Comparison of ENCODE assay signal across 12 cellular contexts in the genomic region with DNA sequence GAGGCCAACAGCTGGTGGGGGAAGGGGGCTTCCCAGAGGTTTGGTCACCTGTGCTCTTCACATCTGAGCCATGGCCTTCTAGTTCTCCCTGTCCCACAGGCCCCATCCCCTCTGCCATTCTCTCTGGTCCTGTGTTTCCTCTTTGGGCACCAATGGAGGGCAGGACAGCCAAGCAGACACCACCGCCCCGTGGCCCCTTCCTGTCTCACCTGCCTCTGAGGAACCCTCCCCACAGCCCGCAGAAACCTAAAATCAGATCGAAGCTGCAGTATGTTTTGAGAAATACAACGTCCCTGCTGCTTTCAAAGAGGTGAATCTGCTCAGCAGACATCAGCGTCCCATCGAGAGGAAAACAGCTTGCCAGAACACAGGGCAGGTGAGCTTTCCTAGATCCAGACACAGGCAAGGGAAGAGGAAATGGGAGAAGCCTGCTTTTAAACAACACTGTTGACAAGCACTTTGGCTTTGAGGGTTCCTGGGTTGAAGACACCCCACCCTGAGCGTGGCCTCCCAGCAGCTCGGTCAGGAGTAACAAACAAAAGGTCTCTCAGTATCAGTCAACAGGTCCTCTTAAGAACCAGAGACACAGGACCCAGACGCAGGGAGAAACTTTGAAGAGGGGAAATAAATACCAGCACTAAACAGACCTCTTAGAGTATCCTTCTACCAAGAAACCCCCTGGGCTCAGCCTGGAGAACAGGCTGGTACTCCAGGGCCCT.
DNase-seq lines count a peak whose midpoint lies in the region; ATAC-seq and TF ChIP-seq lines count a peak whose summit lies in the region.
"Had no signal": no experiment of that assay in that cellular context is flagged by ENCODE, and none has a peak within 500 bp of the region (broad histone marks: within the 10 kb centered on the region; RNA-seq: fewer than 3 reads in every experiment).

No MANE protein-coding gene starts in this region.

- peak overlapping the region; percentile 8; the same call in 1 of the 2 replicates for H3K4me3 ChIP-seq in GM12864 (ENCODE audit: low read depth, low read length)
- no peak overlapping the region for H3K4me3 ChIP-seq in SU-DHL-6 (ENCODE audit: insufficient read depth, low read length, poor library complexity, severe bottlenecking)
- H3K4me3 ChIP-seq in adipocyte (ENCODE audit: low read length), result peak overlapping the region; percentile 95
- H3K4me3 ChIP-seq in neuron (ENCODE audit: low read length), result peak overlapping the region; percentile 92

- peak overlapping the region; percentile 69 for H3K4me2 ChIP-seq in SU-DHL-6 (ENCODE audit: low read depth, low read length, poor library complexity, severe bottlenecking)

- H3K9ac ChIP-seq in SU-DHL-6 (ENCODE audit: low read length), result no peak overlapping the region
- peak overlapping the region; percentile 94 for H3K9ac ChIP-seq in adipocyte (ENCODE audit: low read length)

- H2AFZ ChIP-seq in SU-DHL-6 (ENCODE audit: low read depth, low read length, severe bottlenecking) (no peak overlapping the region), neuron (ENCODE audit: low read depth, low read length) (no peak overlapping the region)

- H3K79me2 ChIP-seq in SU-DHL-6 (ENCODE audit: insufficient read depth, low read length), result peaks cover 39% of the 10 kb centered on the region

- no peak for ATAC-seq in GM19351 (IDR thresholded peaks at IDR 0.05; ENCODE audit: unreplicated experiment)
- ATAC-seq in GM18517 (IDR thresholded peaks at IDR 0.05; ENCODE audit: unreplicated experiment), result no peak

- H3K27ac ChIP-seq in SU-DHL-6 (ENCODE audit: low read depth, low read length), result no peak overlapping the region
- H3K27ac ChIP-seq: HL-60, right atrium auricular region, tibial nerve had no signal

- no peaks in the 10 kb centered on the region for H3K9me2 ChIP-seq in SU-DHL-6 (replicated peaks; ENCODE audit: insufficient read depth, low read length)

- H3K36me3 ChIP-seq in SU-DHL-6 (ENCODE audit: low read length) (no peaks in the 10 kb centered on the region), adipocyte (ENCODE audit: control insufficient read depth, insufficient read depth, low read length, severe bottlenecking) (peaks cover 22% of the 10 kb centered on the region), neuron (ENCODE audit: insufficient read depth, low read length) (peaks cover 29% of the 10 kb centered on the region)

- DNase-seq in GM12864 (ENCODE audit: low read depth), result no peak
- no peak for DNase-seq in adipocyte (ENCODE audit: low read depth)
- DNase-seq in KBM-7, result no peak
- no peak for DNase-seq in medulla oblongata (ENCODE audit: extremely low spot score)
- DNase-seq: hypothalamus had no signal

- 0 out of 2 replicates have a peak, but pooled peaks cover 2% of the 10 kb centered on the region for H4K20me1 ChIP-seq in SU-DHL-6 (ENCODE audit: low read depth, low read length)

- H3K27me3 ChIP-seq in SU-DHL-6 (ENCODE audit: low read length), result no peaks in the 10 kb centered on the region
- H3K27me3 ChIP-seq in adipocyte (replicated peaks; ENCODE audit: control insufficient read depth, insufficient read depth, low read length), result peaks cover 5% of the 10 kb centered on the region
- no peaks in the 10 kb centered on the region for H3K27me3 ChIP-seq in neuron (ENCODE audit: insufficient read depth, low read length)
- H3K27me3 ChIP-seq: right atrium auricular region had no signal

- in situ Hi-C loops in KBM-7 (cut with MboI; ENCODE audit: low pct_unique_long_range_greater_than_20kb, low sequenced_read_pairs), result no loop called here

- H3K9me3 ChIP-seq in SU-DHL-6 (ENCODE audit: insufficient read depth, low read length), result no peaks in the 10 kb centered on the region
- H3K9me3 ChIP-seq in adipocyte (ENCODE audit: control insufficient read depth, low read length), result no peaks in the 10 kb centered on the region
- no peaks in the 10 kb centered on the region for H3K9me3 ChIP-seq in neuron (ENCODE audit: low read length)
- H3K9me3 ChIP-seq: right atrium auricular region, tibial nerve had no signal

- no peaks in the 10 kb centered on the region for H3F3A ChIP-seq in SU-DHL-6 (ENCODE audit: insufficient read depth)

- TF ChIP-seq CTCF in GM12864 (IDR thresholded peaks at IDR 0.05; ENCODE audit: low read depth, low read length, missing control alignments) (no peak), SU-DHL-6 (IDR thresholded peaks at IDR 0.05; ENCODE audit: insufficient read depth, low read length, poor library complexity, severe bottlenecking) (no peak)

- H3K4me1 ChIP-seq in adipocyte (ENCODE audit: control insufficient read depth, insufficient read depth, low read length), result peaks cover 27% of the 10 kb centered on the region
- H3K4me1 ChIP-seq in neuron (ENCODE audit: insufficient read depth, low read length), result peaks cover 42% of the 10 kb centered on the region
